21 cellular contexts compared by ENCODE assay signal in the genomic region with DNA sequence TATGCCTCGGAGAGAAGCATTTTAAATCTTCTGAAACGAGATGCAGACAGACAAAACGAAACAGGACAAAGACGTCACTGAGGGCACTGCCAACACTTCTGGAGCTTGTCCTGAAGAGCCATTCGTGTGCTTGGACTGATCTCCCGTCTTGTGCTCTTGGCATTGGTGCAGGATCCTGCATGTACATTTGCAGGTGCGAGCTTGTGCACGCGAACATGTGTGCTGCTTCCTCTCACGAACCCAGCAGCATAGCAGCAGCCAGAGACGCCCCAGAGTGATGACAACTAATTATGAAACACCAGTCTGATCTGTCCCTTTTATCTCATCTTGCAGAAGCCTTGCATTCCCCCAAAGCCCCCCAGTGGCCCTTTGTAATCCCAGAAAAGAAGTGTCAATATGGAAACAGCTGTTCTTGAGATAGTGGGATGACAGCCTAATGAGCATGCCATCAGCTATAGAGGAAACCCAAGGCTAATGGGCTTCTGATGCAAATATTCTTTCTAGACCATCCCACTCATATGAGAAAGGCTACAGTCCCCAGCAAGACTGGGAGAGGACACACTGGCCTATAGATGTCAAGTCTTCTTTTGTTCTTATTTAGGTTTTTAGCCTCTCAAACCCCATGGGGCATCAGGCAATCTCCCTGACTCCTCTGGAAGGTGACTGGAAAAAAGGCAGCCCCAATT.
"Had no signal": no experiment of that assay in that cellular context is flagged by ENCODE, and none has a peak within 500 bp of the region (broad histone marks: within the 10 kb centered on the region; RNA-seq: fewer than 3 reads in every experiment).

No MANE protein-coding gene starts in this region.

- H3K27ac Mint-ChIP-seq: activated naive CD8-positive, alpha-beta T cell treated with anti-CD3 and anti-CD28 coated beads for 36 hours; endodermal cell; natural killer cell; progenitor cell of endocrine pancreas had no signal

- H3K9me3 Mint-ChIP-seq: endodermal cell had no signal

- ATAC-seq: gastroesophageal sphincter, left cardiac atrium, lower lobe of right lung, natural killer cell had no signal

- H3K36me3 Mint-ChIP-seq: natural killer cell had no signal

- H3K27me3 ChIP-seq: gastroesophageal sphincter, right atrium auricular region, thyroid gland had no signal

- H3K9me3 ChIP-seq: gastroesophageal sphincter, lower lobe of right lung, right atrium auricular region, thyroid gland had no signal

- DNase-seq: activated CD4-positive, alpha-beta T cell treated with anti-CD3 and anti-CD28 coated beads for 1 hour; activated CD4-positive, alpha-beta T cell treated with anti-CD3 and anti-CD28 coated beads, Interleukin-2, amount 50 U/mL, for 4 hours; activated naive CD8-positive, alpha-beta T cell treated with anti-CD3 and anti-CD28 coated beads for 36 hours; amniotic stem cell; dermis blood vessel endothelial cell; endodermal cell; erythroblast; left cardiac atrium; lower lobe of right lung; natural killer cell; occipital lobe; stimulated activated CD4-positive, alpha-beta T cell treated with anti-CD3 and anti-CD28 coated beads, Interleukin-12 subunit alpha, Interleukin-12 subunit beta, amount 100 ng/mL, for 4 hours; stimulated activated CD4-positive, alpha-beta T cell treated with anti-CD3 and anti-CD28 coated beads, Interleukin-1b, Interleukin-23, amount 100 ng/mL, for 48 hours; stimulated activated CD8-positive, alpha-beta memory T cell treated with anti-CD3 and anti-CD28 coated beads, Interleukin-4, amount 100 ng/mL, for 48 hours; stimulated activated naive CD4-positive, alpha-beta T cell; SW 1271; thyroid gland; WERI-Rb-1 had no signal

- H3K4me1 ChIP-seq: thyroid gland had no signal

- H3K4me3 Mint-ChIP-seq: activated naive CD8-positive, alpha-beta T cell treated with anti-CD3 and anti-CD28 coated beads for 36 hours; endodermal cell; natural killer cell had no signal

- H3K36me3 ChIP-seq: gastroesophageal sphincter, lower lobe of right lung, right atrium auricular region, thyroid gland, WERI-Rb-1 had no signal

- H3K27ac ChIP-seq: gastroesophageal sphincter, lower lobe of right lung, right atrium auricular region, thyroid gland, WERI-Rb-1 had no signal

- H3K4me3 ChIP-seq: gastroesophageal sphincter, lower lobe of right lung, right atrium auricular region, thyroid gland had no signal

- H3K4me1 Mint-ChIP-seq: natural killer cell had no signal
